In the genomic region with DNA sequence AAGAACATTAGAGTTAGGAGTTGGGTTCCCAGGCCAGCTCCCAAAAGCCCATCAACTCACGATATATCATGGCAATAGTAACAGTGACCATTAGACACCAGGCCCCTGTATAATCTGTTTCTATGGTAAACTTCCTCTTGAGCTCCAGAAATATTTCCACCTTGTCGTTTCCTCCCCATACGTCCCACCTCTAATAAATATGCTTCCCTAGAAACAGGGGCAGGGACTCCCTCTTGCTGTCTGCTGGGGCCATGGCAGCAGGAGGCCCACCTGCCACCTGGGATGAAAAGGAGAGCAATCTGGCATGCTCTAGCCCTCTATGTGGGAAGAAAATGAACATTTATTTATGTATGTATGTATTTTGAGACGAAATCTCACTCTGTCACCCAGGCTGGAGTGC, we compare ENCODE assay signal across 21 cellular contexts.
"Had no signal": no experiment of that assay in that cellular context is flagged by ENCODE, and none has a peak within 500 bp of the region (broad histone marks: within the 10 kb centered on the region; RNA-seq: fewer than 3 reads in every experiment).

No MANE protein-coding gene starts in this region.

- H3K36me3 Mint-ChIP-seq: immature natural killer cell; memory B cell; naive thymus-derived CD4-positive, alpha-beta T cell had no signal

- H3K4me1 ChIP-seq: ascending aorta, colonic mucosa had no signal

- H3K4me3 Mint-ChIP-seq: activated CD4-positive, alpha-beta T cell treated with anti-CD3 and anti-CD28 coated beads, Interleukin-2, amount 10 ng/mL, durations not matched to agents 7 days and 5 days; activated CD8-positive, alpha-beta T cell treated with anti-CD3 and anti-CD28 coated beads, Interleukin-2, amount 10 ng/mL, durations not matched to agents 7 days and 5 days; activated T-cell treated with anti-CD3 and anti-CD28 coated beads, Interleukin-2, amount 50 U/mL, for 4 hours; central memory CD8-positive, alpha-beta T cell; immature natural killer cell; memory B cell; naive thymus-derived CD4-positive, alpha-beta T cell had no signal

- H3K9me3 Mint-ChIP-seq: activated CD4-positive, alpha-beta T cell treated with anti-CD3 and anti-CD28 coated beads, Interleukin-2, amount 10 ng/mL, durations not matched to agents 7 days and 5 days; activated T-cell treated with anti-CD3 and anti-CD28 coated beads, Interleukin-2, amount 50 U/mL, for 4 hours; central memory CD8-positive, alpha-beta T cell; immature natural killer cell; memory B cell; naive thymus-derived CD4-positive, alpha-beta T cell had no signal

- H3K4me3 ChIP-seq: ascending aorta, colonic mucosa, esophagus squamous epithelium, heart right ventricle, psoas muscle, tibial artery, uterus had no signal

- H3K27ac Mint-ChIP-seq: activated CD4-positive, alpha-beta T cell treated with anti-CD3 and anti-CD28 coated beads, Interleukin-2, amount 10 ng/mL, durations not matched to agents 7 days and 5 days; activated CD8-positive, alpha-beta T cell treated with anti-CD3 and anti-CD28 coated beads, Interleukin-2, amount 10 ng/mL, durations not matched to agents 7 days and 5 days; immature natural killer cell; memory B cell; naive thymus-derived CD4-positive, alpha-beta T cell had no signal

- H3K27ac ChIP-seq: ascending aorta, colonic mucosa, esophagus squamous epithelium, psoas muscle, tibial artery, uterus had no signal

- ATAC-seq: activated CD4-positive, CD25-positive, alpha-beta regulatory T cell treated with anti-CD3 and anti-CD28 coated beads, Interleukin-2, amount 50 U/mL, for 24 hours; activated CD8-positive, alpha-beta T cell treated with anti-CD3 and anti-CD28 coated beads, Interleukin-2, amount 10 ng/mL, durations not matched to agents 7 days and 5 days; activated T-cell treated with anti-CD3 and anti-CD28 coated beads, Interleukin-2, amount 50 U/mL, for 4 hours; heart right ventricle; naive thymus-derived CD4-positive, alpha-beta T cell; psoas muscle; right cardiac atrium; stimulated activated naive CD8-positive, alpha-beta T cell treated with anti-CD3 and anti-CD28 coated beads, Interleukin-15, Interleukin-2, amounts not matched to agents 100 U/mL and 50 U/mL, for 24 hours had no signal

- H3K9me3 ChIP-seq: ascending aorta, colonic mucosa, esophagus squamous epithelium, heart right ventricle, psoas muscle, tibial artery, uterus had no signal

- H3K36me3 ChIP-seq: ascending aorta, colonic mucosa, heart right ventricle, tibial artery, uterus had no signal

- H3K27me3 ChIP-seq: ascending aorta, tibial artery, uterus had no signal

- DNase-seq: activated CD4-positive, alpha-beta T cell treated with anti-CD3 and anti-CD28 coated beads, Interleukin-2, amount 10 ng/mL, durations not matched to agents 7 days and 5 days; activated CD8-positive, alpha-beta T cell treated with anti-CD3 and anti-CD28 coated beads, Interleukin-2, amount 10 ng/mL, durations not matched to agents 7 days and 5 days; activated naive CD4-positive, alpha-beta T cell treated with anti-CD3 and anti-CD28 coated beads, Interleukin-2, amount 50 U/mL, for 16 hours; activated T-cell treated with anti-CD3 and anti-CD28 coated beads, Interleukin-2, amount 50 U/mL, for 4 hours; colonic mucosa; esophagus squamous epithelium; heart right ventricle; immature natural killer cell; kidney glomerular epithelial cell; naive thymus-derived CD4-positive, alpha-beta T cell; psoas muscle; right cardiac atrium; stimulated activated naive CD8-positive, alpha-beta T cell treated with anti-CD3 and anti-CD28 coated beads, Interleukin-15, Interleukin-2, amounts not matched to agents 100 U/mL and 50 U/mL, for 24 hours; substantia nigra; T1000; tibial artery; uterus had no signal
